Comparison of ENCODE assay signal across 5 cellular contexts in the genomic region with DNA sequence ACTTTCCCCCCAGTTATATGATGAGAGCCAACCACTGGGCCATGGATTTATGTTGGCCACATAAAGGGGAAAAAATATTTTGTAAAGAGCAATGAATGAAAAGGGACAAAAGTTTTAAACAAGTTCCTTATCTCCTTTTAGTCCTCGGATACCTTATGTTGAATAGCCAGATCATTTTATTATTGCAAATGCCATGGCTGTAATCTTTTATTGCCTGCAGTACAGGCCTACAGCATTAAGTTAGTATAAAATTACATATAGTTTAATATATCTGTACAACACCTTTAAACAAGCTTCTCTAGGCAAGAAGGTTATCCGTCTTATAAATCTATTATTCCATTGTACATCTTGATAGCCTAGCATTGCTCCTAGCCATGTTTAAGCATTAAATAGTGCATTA.
"Had no signal": no experiment of that assay in that cellular context is flagged by ENCODE, and none has a peak within 500 bp of the region (broad histone marks: within the 10 kb centered on the region; RNA-seq: fewer than 3 reads in every experiment).

No MANE protein-coding gene starts in this region.

- H3K4me1 Mint-ChIP-seq: H9 had no signal

- H3K9me3 Mint-ChIP-seq: GM23338, H9 had no signal

- H3K27ac Mint-ChIP-seq: GM23338, H9 had no signal

- H3K4me2 ChIP-seq: GM23338 had no signal

- H3K4me3 ChIP-seq: GM23338, K562 had no signal

- H3K4me3 Mint-ChIP-seq: GM23338, H9 had no signal

- H2AFZ ChIP-seq: GM23338 had no signal

- ATAC-seq: GM23338, K562 had no signal

- DNase-seq: H9, HCEC 1CT, IMR-90 had no signal
